ENCODE assay signal across 2 cellular contexts in the genomic region with DNA sequence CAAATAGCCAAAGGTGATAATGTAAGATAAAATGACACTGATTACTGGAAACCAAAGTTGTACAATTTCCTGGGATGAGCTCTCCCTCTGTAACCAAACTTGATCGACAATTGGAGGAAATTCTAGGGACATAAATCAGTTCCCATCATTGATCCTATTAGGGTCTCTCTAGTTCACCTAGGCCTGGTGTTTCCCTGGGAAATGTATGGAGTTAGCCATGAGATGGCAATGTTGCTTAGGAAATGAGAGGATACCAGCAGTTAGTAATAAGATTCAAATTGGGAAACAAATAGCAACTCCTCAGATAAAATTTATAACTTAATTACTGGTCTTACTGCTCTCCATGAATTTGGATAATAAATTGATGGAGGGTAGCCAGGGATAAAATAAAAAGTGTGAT.
TF ChIP-seq lines count a peak whose summit lies in the region.

No MANE protein-coding gene starts in this region.

TF ChIP-seq in H1, 55 proteins besides CTCF, POLR2A, EP300 and RAD21:
- TF ChIP-seq, protein P1, sequence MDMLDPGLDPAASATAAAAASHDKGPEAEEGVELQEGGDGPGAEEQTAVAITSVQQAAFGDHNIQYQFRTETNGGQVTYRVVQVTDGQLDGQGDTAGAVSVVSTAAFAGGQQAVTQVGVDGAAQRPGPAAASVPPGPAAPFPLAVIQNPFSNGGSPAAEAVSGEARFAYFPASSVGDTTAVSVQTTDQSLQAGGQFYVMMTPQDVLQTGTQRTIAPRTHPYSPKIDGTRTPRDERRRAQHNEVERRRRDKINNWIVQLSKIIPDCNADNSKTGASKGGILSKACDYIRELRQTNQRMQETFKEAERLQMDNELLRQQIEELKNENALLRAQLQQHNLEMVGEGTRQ (IDR thresholded peaks at IDR 0.05; ENCODE audit: low read length) = no peak
- no peak for TF ChIP-seq JUN (IDR thresholded peaks at IDR 0.05; ENCODE audit: low read depth, low read length)
- 0 out of 2 replicates have a peak, but pooled peaks have one; percentile 9 for TF ChIP-seq RFX5 (IDR thresholded peaks at IDR 0.05; ENCODE audit: borderline replicate concordance, low read depth, low read length)
- no peak for TF ChIP-seq ZNF274 (IDR thresholded peaks at IDR 0.05; ENCODE audit: borderline replicate concordance, extremely low read depth, low read length)
- TF ChIP-seq TCF12 (IDR thresholded peaks at IDR 0.05; ENCODE audit: low read depth, low read length) = no peak

TF ChIP-seq in neural cell, 6 proteins besides CTCF, POLR2A, EP300 and RAD21:
- TF ChIP-seq POLR2AphosphoS5 (IDR thresholded peaks at IDR 0.05) = no peak
- TF ChIP-seq SMC3 (conservative IDR thresholded peaks at IDR 0.05; ENCODE audit: poor library complexity) = peak; percentile 53
- TF ChIP-seq MXI1 (conservative IDR thresholded peaks at IDR 0.05; ENCODE audit: poor library complexity, severe bottlenecking) = no peak
